ENCODE assay signal across 1 cellular context in the genomic region with DNA sequence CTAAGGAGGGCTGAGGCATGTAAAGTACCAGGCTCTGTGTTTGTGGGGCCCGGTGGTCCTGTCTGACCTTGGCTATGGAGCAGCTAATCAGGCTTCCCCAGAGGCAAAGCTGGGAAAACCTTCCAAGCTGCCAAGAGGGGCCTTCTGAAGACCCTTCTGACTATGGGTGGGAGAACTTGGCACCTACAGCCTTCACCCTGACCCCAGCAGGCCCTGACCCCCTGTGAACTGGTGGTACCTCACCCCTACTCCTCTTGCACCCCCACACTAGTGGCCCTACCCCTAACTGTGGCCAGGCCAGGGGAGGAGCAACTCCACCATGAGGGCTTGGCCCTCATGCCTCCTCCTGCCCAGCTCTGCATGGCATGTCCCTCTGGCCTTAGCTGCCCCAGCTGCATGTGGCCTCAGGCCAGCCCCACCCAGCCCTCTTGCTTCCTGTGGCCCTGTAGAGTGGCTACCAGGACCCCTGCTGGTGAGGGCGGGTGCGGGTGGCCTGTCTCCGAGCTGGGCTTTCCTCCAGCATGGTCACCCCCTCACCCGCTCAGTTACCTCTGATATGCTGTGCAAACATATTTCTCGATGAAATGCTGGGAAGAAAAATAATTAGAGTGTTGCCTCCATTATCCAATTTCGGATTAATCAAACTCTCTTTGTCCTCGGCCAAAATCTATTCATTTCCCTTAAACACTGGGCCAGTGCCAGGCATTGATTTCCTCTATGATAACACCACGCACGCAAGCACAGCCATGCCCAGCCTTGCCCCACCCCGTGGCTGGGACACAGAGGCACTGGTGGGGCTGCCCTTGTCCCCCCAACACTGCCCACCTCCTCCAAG.
TF ChIP-seq lines count a peak whose summit lies in the region.

No MANE protein-coding gene starts in this region.

TF ChIP-seq in K562, 482 proteins besides CTCF, POLR2A, EP300 and RAD21 (continued from another document):
- TF ChIP-seq CXXC5 (CRISPR knock-in tag; IDR thresholded peaks at IDR 0.05) (no peak), GTF2F1 (IDR thresholded peaks at IDR 0.05; ENCODE audit: low read depth, low read length) (0 out of 2 replicates have a peak, but pooled peaks have one; percentile 11), MYC (IDR thresholded peaks at IDR 0.05; ENCODE audit: low read depth, low read length) (0 out of 2 replicates have a peak, but pooled peaks have one; percentile 2), MYC (CRISPR knock-in tag; IDR thresholded peaks at IDR 0.05; ENCODE audit: borderline replicate concordance, low read depth) (no peak), ZBTB40 (IDR thresholded peaks at IDR 0.05) (no peak), ZBTB40 (CRISPR knock-in tag; IDR thresholded peaks at IDR 0.05) (0 out of 2 replicates have a peak, but pooled peaks have one; percentile 35), NR4A1 (CRISPR knock-in tag; IDR thresholded peaks at IDR 0.05) (no peak), NR4A1 (tag; IDR thresholded peaks at IDR 0.05) (no peak), NONO (IDR thresholded peaks at IDR 0.05; ENCODE audit: low read depth in 2 of 2, low read length in 1 of 2) (no peak), NR3C1 (CRISPR knock-in tag; IDR thresholded peaks at IDR 0.05) (no peak), PHF8 (IDR thresholded peaks at IDR 0.05; ENCODE audit: borderline replicate concordance, low read length) (no peak), ESRRA (IDR thresholded peaks at IDR 0.05; ENCODE audit: borderline replicate concordance, low read depth) (no peak), SAFB (IDR thresholded peaks at IDR 0.05; ENCODE audit: borderline replicate concordance, low read depth, low read length) (no peak), ETS1 (conservative IDR thresholded peaks at IDR 0.05; ENCODE audit: control insufficient read depth, low read depth, low read length) (0 out of 2 replicates have a peak, but pooled peaks have one; percentile 10), SAP30 (IDR thresholded peaks at IDR 0.05; ENCODE audit: borderline replicate concordance, insufficient read depth, low read depth, low read length, poor library complexity, severe bottlenecking) (no peak), ZNF696 (CRISPR knock-in tag; conservative IDR thresholded peaks at IDR 0.05) (no peak)
